Comparison of ENCODE assay signal across 9 cellular contexts in the genomic region with DNA sequence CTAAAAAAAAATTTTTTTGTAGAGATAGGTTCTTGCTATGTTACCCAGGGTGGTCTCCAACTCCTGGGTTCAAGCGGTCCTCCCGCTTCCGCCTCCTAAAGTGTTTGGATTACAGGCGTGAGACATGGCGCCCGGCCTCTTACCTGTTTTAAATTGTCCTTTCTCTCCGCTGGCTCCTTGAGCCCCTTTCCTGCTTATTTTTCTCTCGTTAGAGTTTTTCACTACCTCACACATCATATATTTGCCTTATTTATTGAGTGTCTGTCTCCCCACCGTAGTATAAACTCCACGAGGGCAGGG. TPM values are rescaled to one million over a fixed set of nuclear protein-coding genes. Genes with fewer than 3 reads are reported as not detected.
DNase-seq lines count a peak whose midpoint lies in the region; ATAC-seq, FAIRE-seq and TF ChIP-seq lines count a peak whose summit lies in the region.
"Had no signal": no experiment of that assay in that cellular context is flagged by ENCODE, and none has a peak within 500 bp of the region (broad histone marks: within the 10 kb centered on the region; RNA-seq: fewer than 3 reads in every experiment).

No MANE protein-coding gene starts in this region.

- no peak for ATAC-seq in activated T-cell treated with anti-CD3 and anti-CD28 coated beads, Interleukin-2, amount 50 U/mL, for 4 hours
- ATAC-seq in GM12878 (no peak), right lobe of liver (no peak)

- peak overlapping the region; percentile 83; the same call in 1 of the 2 replicates for H2AFZ ChIP-seq in GM12878 (ENCODE audit: control insufficient read depth, low read depth, low read length)

- H3K4me3 ChIP-seq in GM12878 (peak overlapping the region; percentile 61; the same call in 1 of the 2 replicates), right lobe of liver (peak overlapping the region; percentile 22 to 59 (median 46)), thymus (ENCODE audit: low read length) (peak overlapping the region; percentile 36)

- no TSS peak for BruUV-seq in GM12878 (replicated peaks; lab: Mats Ljungman, UMichigan)

- no peaks in the 10 kb centered on the region for H3K36me3 ChIP-seq in GM12878 (ENCODE audit: control insufficient read depth in 2 of 2, insufficient read depth in 2 of 2, low read length in 1 of 2)
- H3K36me3 ChIP-seq in right lobe of liver, result no peaks in the 10 kb centered on the region
- no peaks in the 10 kb centered on the region for H3K36me3 ChIP-seq in thymus (ENCODE audit: control insufficient read depth, insufficient read depth)

- H3K4me1 Mint-ChIP-seq in activated T-cell treated with anti-CD3 and anti-CD28 coated beads, Interleukin-2, amount 50 U/mL, for 4 hours (ENCODE audit: low read depth), result peaks cover 21% of the 10 kb centered on the region

- H3K36me3 Mint-ChIP-seq in activated T-cell treated with anti-CD3 and anti-CD28 coated beads, Interleukin-2, amount 50 U/mL, for 4 hours (ENCODE audit: insufficient read depth), result no peaks in the 10 kb centered on the region

- WGBS in GM12878 (ENCODE audit: insufficient coverage, insufficient replicate concordance, low lambda C conversion rate, missing lambda C conversion rate), result 18% methylated on average over 10 of the region's 10 CpGs
- whole genome bisulfite sequencing in right lobe of liver (ENCODE audit: insufficient coverage, low coverage, low lambda C conversion rate, missing lambda C conversion rate), result 3% methylated on average over 10 of the region's 10 CpGs
- WGBS in thymus, result 28% methylated on average over 10 of the region's 10 CpGs

- no peaks in the 10 kb centered on the region for H3K79me2 ChIP-seq in GM12878 (ENCODE audit: control insufficient read depth, insufficient read depth, low read length)

- H3K27me3 ChIP-seq in GM12878 (replicated peaks in 1 of 2; ENCODE audit: control insufficient read depth in 2 of 2, insufficient read depth in 2 of 2, low read length in 1 of 2), result no peaks in the 10 kb centered on the region; a peak in 2 of 4 replicates
- H3K27me3 ChIP-seq in right lobe of liver, result no peaks in the 10 kb centered on the region
- H3K27me3 ChIP-seq in thymus (ENCODE audit: control insufficient read depth, insufficient read depth), result peaks cover 4% of the 10 kb centered on the region

- TF ChIP-seq CTCF in GM12878 (IDR thresholded peaks at IDR 0.05 in 2 of 3, conservative IDR thresholded peaks at IDR 0.05 in 1 of 3; ENCODE audit: control insufficient read depth in 2 of 3, extremely low read depth in 1 of 3, insufficient read depth in 1 of 3, low read depth in 3 of 3, low read length in 3 of 3) (no peak), right lobe of liver (IDR thresholded peaks at IDR 0.05) (no peak)

- CTCF ChIA-PET in GM12878 (lab: Yijun Ruan, JAX), result interaction anchor here (0.6 to 0.7 kb wide), 2 partner anchors 107 to 164 kb away, joined by 3 to 4 read pairs; no protein-coding TSS in a partner anchor

- POLR2A ChIA-PET in GM12878 (lab: Charles Lee), result interaction anchor here (0.6 kb wide), 1 partner anchor 678 kb away, joined by 3 read pairs; no protein-coding TSS in a partner anchor

- TF ChIP-seq POLR2A in GM12878 (IDR thresholded peaks at IDR 0.05; ENCODE audit: low read depth, low read length), result no peak
- no peak for TF ChIP-seq POLR2A in right lobe of liver (IDR thresholded peaks at IDR 0.05)

- SMC1A ChIA-PET in GM12878 (lab: Charles Lee; ENCODE audit: uncharacterized antibody, unreplicated experiment), result no interaction called here

- in situ Hi-C loops in GM12878 (cut with MboI), result loop anchor here (10.0 kb wide), 2 partner anchors 343 to 443 kb away; partner anchors contain the start of gene UBALD1

- no peaks in the 10 kb centered on the region for H4K20me1 ChIP-seq in GM12878 (ENCODE audit: control insufficient read depth, insufficient read depth)

- H3K27me3 Mint-ChIP-seq in activated T-cell treated with anti-CD3 and anti-CD28 coated beads, Interleukin-2, amount 50 U/mL, for 4 hours (ENCODE audit: low read depth), result peaks cover 41% of the 10 kb centered on the region

- no peak for DNase-seq in activated T-cell treated with anti-CD3 and anti-CD28 coated beads, Interleukin-2, amount 50 U/mL, for 4 hours
- DNase-seq in activated T-cell treated with anti-CD3 and anti-CD28 coated beads for 4 hours (no peak), GM12878 (ENCODE audit: low read depth, low spot score) (no peak), right lobe of liver (no peak), H4 (ENCODE audit: low spot score) (no peak), SW 1271 (lab: John Stamatoyannopoulos, UW) (no peak), SKM-1 (lab: John Stamatoyannopoulos, UW; ENCODE audit: unreplicated experiment) (no peak)

- TF ChIP-seq EP300 in GM12878 (IDR thresholded peaks at IDR 0.05; ENCODE audit: borderline replicate concordance in 1 of 2, control insufficient read depth in 1 of 2, low read depth in 2 of 2, low read length in 2 of 2), result no peak

- peak overlapping the region; percentile 78 for H3K4me3 Mint-ChIP-seq in activated T-cell treated with anti-CD3 and anti-CD28 coated beads, Interleukin-2, amount 50 U/mL, for 4 hours

- peak overlapping the region; percentile 90 for H3K4me2 ChIP-seq in GM12878 (ENCODE audit: control insufficient read depth, insufficient read depth)

- H3K9me3 ChIP-seq in GM12878 (replicated peaks; ENCODE audit: control insufficient read depth, insufficient read depth, low read length) (no peaks in the 10 kb centered on the region), right lobe of liver (no peaks in the 10 kb centered on the region), thymus (ENCODE audit: control insufficient read depth) (peaks cover 1% of the 10 kb centered on the region)

- FAIRE-seq in GM12878 (lab: Jason Lieb, UNC), result no peak

- H3K9me3 Mint-ChIP-seq in activated T-cell treated with anti-CD3 and anti-CD28 coated beads, Interleukin-2, amount 50 U/mL, for 4 hours, result no peaks in the 10 kb centered on the region

- no peak for TF ChIP-seq RAD21 in GM12878 (IDR thresholded peaks at IDR 0.05; ENCODE audit: insufficient read depth, low read depth, low read length)

- RAD21 ChIA-PET in GM12878 (lab: Charles Lee; ENCODE audit: unreplicated experiment), result no interaction called here

- H3K4me1 ChIP-seq in GM12878 (ENCODE audit: control insufficient read depth, insufficient read depth, low read length), result peaks cover 4% of the 10 kb centered on the region; the same call in 1 of the 2 replicates
- H3K4me1 ChIP-seq in right lobe of liver, result peaks cover 0 to 18% (median 4%) of the 10 kb centered on the region in 4 donors
- H3K4me1 ChIP-seq in thymus (ENCODE audit: control insufficient read depth, insufficient read depth, low read length), result peaks cover 2% of the 10 kb centered on the region

- H3K9ac ChIP-seq in GM12878 (ENCODE audit: control insufficient read depth, insufficient read depth, low read length), result no peak overlapping the region

- H3K27ac ChIP-seq in GM12878 (ENCODE audit: control insufficient read depth, insufficient read depth) (no peak overlapping the region), right lobe of liver (peak overlapping the region in 2 of 3 donors; percentile 45 to 72), thymus (ENCODE audit: low read depth) (no peak overlapping the region)

- intact Hi-C loops in GM12878 (cut with micrococcal nuclease; ENCODE audit: unreplicated experiment) (loop anchor here (5.0 to 10.0 kb wide), 6 partner anchors 110 to 650 kb away; partner anchors contain the start of genes GLYR1, NUDT16L1, ROGDI and UBN1), right lobe of liver (cut with DNase I) (loop anchor here in 1 of 2 donors (10.0 kb wide), 1 partner anchor 223 kb away; the partner anchor contains the start of genes ANKS3 and DNAAF8)

TF ChIP-seq in GM12878, 131 proteins besides CTCF, POLR2A, EP300 and RAD21 (continues in another document):
- no peak for TF ChIP-seq JUNB (IDR thresholded peaks at IDR 0.05)

RNA-seq across cellular contexts. Expression of gene SEC14L5, which starts 0.8 kb away (rescaled TPM):
- not detected for total RNA-seq in activated T-cell treated with anti-CD3 and anti-CD28 coated beads, Interleukin-2, amount 50 U/mL, for 4 hours
- not detected in 2 replicates for total RNA-seq in GM12878 (2013; cell fraction: nucleolus; rRNA removed)
- total RNA-seq in GM12878 (2014; rRNA removed), result not detected in 2 replicates
- not detected in 2 replicates for total RNA-seq in GM12878 (2014; rRNA removed; fragmentation: Illumina TruSeq; extraction: Trizol)
- total RNA-seq in GM12878 (2021), result not detected in 2 replicates
- polyA plus RNA-seq in GM12878 (2011; ENCODE audit: low read depth), result not detected
- not detected in 2 replicates for polyA plus RNA-seq in GM12878 (2011; rRNA removed)
- polyA plus RNA-seq in GM12878 (2011; cell fraction: cytosol; rRNA removed), result not detected in 2 replicates
- not detected in 2 replicates for polyA plus RNA-seq in GM12878 (2011; cell fraction: nucleus; rRNA removed)
- 0.03 TPM in 1 of 2 replicates, not detected in the other for polyA plus RNA-seq in GM12878 (2012)
- 0.01 TPM in 1 of 2 replicates, not detected in the other for polyA plus RNA-seq in GM12878 (2014; fragmentation: Illumina TruSeq; extraction: Trizol)
- polyA plus RNA-seq in GM12878 (2014; fragmentation: Nextera tagmentation; extraction: Ambion mirVana), result not detected
- not detected in 2 replicates for polyA plus RNA-seq in GM12878 (2014; rRNA removed)
- polyA plus RNA-seq in GM12878 (2016; fragmentation: Nextera tagmentation; extraction: Ambion mirVana), result not detected
- not detected in 2 replicates for polyA minus RNA-seq in GM12878 (2011; rRNA and poly(A)+ RNA removed)
- not detected in 2 replicates for polyA minus RNA-seq in GM12878 (2011; cell fraction: cytosol; rRNA and poly(A)+ RNA removed)
- not detected in 2 replicates for polyA minus RNA-seq in GM12878 (2011; cell fraction: nucleus; rRNA and poly(A)+ RNA removed)
- total RNA-seq in right lobe of liver, result 1 to 10 TPM in 1 of 6 experiments, under 1 TPM in 4, not detected in 1; 0.09 to 1.1 (median 0.60) TPM
- 0.14 TPM for polyA plus RNA-seq in thymus
- not detected in 2 replicates for total RNA-seq in H4 (2014; rRNA removed; shearing (Covaris generic))
- total RNA-seq: HT1080 had no signal

RNA-seq across cellular contexts. Expression of gene PPL, which starts 20.4 kb away (rescaled TPM):
- total RNA-seq in activated T-cell treated with anti-CD3 and anti-CD28 coated beads, Interleukin-2, amount 50 U/mL, for 4 hours, result under 1 TPM; 0.08 to 0.11 (median 0.08) TPM
- total RNA-seq in GM12878 (2013; cell fraction: nucleolus; rRNA removed), result not detected in 2 replicates
- total RNA-seq in GM12878 (2014; rRNA removed), result 0.05 and 0.06 TPM in 2 replicates
- total RNA-seq in GM12878 (2014; rRNA removed; fragmentation: Illumina TruSeq; extraction: Trizol), result 0.04 TPM in 1 of 2 replicates, not detected in the other
- total RNA-seq in GM12878 (2021), result 0.11 and 0.18 TPM in 2 replicates
- 0.29 TPM for polyA plus RNA-seq in GM12878 (2011; ENCODE audit: low read depth)
- 0.04 TPM in 1 of 2 replicates, not detected in the other for polyA plus RNA-seq in GM12878 (2011; rRNA removed)
- 0.03 TPM in 2 replicates for polyA plus RNA-seq in GM12878 (2011; cell fraction: cytosol; rRNA removed)
- 0.12 and 0.18 TPM in 2 replicates for polyA plus RNA-seq in GM12878 (2011; cell fraction: nucleus; rRNA removed)
- 0.11 and 0.14 TPM in 2 replicates for polyA plus RNA-seq in GM12878 (2012)
- 0.03 TPM in 1 of 2 replicates, not detected in the other for polyA plus RNA-seq in GM12878 (2014; fragmentation: Illumina TruSeq; extraction: Trizol)
- not detected for polyA plus RNA-seq in GM12878 (2014; fragmentation: Nextera tagmentation; extraction: Ambion mirVana)
- polyA plus RNA-seq in GM12878 (2014; rRNA removed), result 0.03 and 0.04 TPM in 2 replicates
- under 1 TPM; 0.19 to 0.47 TPM for polyA plus RNA-seq in GM12878 (2016; fragmentation: Nextera tagmentation; extraction: Ambion mirVana)
- polyA minus RNA-seq in GM12878 (2011; rRNA and poly(A)+ RNA removed), result 0.05 TPM in 1 of 2 replicates, not detected in the other
- 0.31 TPM in 1 of 2 replicates, not detected in the other for polyA minus RNA-seq in GM12878 (2011; cell fraction: cytosol; rRNA and poly(A)+ RNA removed)
- polyA minus RNA-seq in GM12878 (2011; cell fraction: nucleus; rRNA and poly(A)+ RNA removed), result not detected in 2 replicates
- total RNA-seq in right lobe of liver, result 10 to 100 TPM in 4 of 6 experiments, 1 to 10 TPM in 2; 6.9 to 23.8 (median 14.4) TPM
- polyA plus RNA-seq in thymus, result 14.3 TPM
- 0.10 and 0.18 TPM in 2 replicates for total RNA-seq in H4 (2014; rRNA removed; shearing (Covaris generic))

Comparison
In these comparisons a context has a peak if more than half of its experiments do, and no peak if none do; other contexts are left out.
1. H3K27ac ChIP-seq: peak in right lobe of liver (2 of 3); none in GM12878 (single experiment) and thymus (single experiment).
2. Peak in every context shown above with its lines, with median percentiles within 50 percentile points of each other: H3K4me3 ChIP-seq.